ENCODE assay signal across 27 cellular contexts in the genomic region with DNA sequence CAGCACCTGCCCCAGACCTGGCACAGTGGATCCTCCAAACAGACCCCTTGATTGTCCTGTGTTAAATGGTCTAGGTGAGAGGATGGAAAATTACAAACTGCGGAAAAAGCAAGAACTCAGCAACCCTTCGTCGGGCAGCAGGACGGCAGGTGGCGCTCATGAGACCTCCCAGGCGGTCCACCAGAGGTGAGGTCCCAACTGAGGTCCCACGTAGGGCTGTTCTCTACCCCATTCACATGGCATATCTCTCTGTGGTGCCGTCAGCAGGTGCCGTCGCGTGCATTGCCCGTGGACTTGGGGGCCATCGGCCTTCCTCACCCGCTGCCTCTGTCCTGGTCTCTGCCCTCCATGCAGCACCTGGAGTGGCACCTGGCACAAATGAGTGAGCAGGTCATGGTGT.
DNase-seq lines count a peak whose midpoint lies in the region; ATAC-seq and TF ChIP-seq lines count a peak whose summit lies in the region.
"Had no signal": no experiment of that assay in that cellular context is flagged by ENCODE, and none has a peak within 500 bp of the region (broad histone marks: within the 10 kb centered on the region; RNA-seq: fewer than 3 reads in every experiment).

No MANE protein-coding gene starts in this region.

- DNase-seq in GM12865 (ENCODE audit: low read depth) (no peak), HCT116 (ENCODE audit: low read depth, low spot score) (no peak), WTC11 (ENCODE audit: low spot score) (peak; percentile 50), posterior vena cava (ENCODE audit: low spot score) (peak; percentile 76), Calu3 (no peak), caudate nucleus (lab: John Stamatoyannopoulos, UW) (no peak)
- DNase-seq in activated CD4-positive, alpha-beta T cell treated with anti-CD3 and anti-CD28 coated beads for 48 hours, result no peak
- DNase-seq: activated CD4-positive, alpha-beta T cell treated with anti-CD3 and anti-CD28 coated beads, Interleukin-2, amount 50 U/mL, for 1 hour; BE2C; DMS79 treated with DMSO at 0.1 percent for 48 hours; effector CD4-positive, alpha-beta T cell; HCEC 1CT; KBM-7; kidney; NCI-H1694 treated with DMSO at 0.1 percent for 48 hours; NCI-H226; NCI-H774; PC-3; SIG-M5; T-helper 17 cell; testis had no signal

- no peaks in the 10 kb centered on the region for H3K36me3 ChIP-seq in HCT116 (ENCODE audit: control insufficient read depth in 1 of 2, insufficient read depth in 2 of 2, low read length in 2 of 2)
- H3K36me3 ChIP-seq: BE2C had no signal

- H3K79me2 ChIP-seq in HCT116 (ENCODE audit: insufficient read depth, low read length), result no peaks in the 10 kb centered on the region

- H3K27me3 ChIP-seq in HCT116 (ENCODE audit: insufficient read depth, low read length), result no peaks in the 10 kb centered on the region
- H3K27me3 ChIP-seq: BE2C, testis had no signal

- H3K9me3 Mint-ChIP-seq in WTC11 (no peaks in the 10 kb centered on the region), Calu3 (ENCODE audit: low read depth, unreplicated experiment) (peaks cover 2% of the 10 kb centered on the region)
- H3K9me3 Mint-ChIP-seq: activated naive CD4-positive, alpha-beta T cell treated with anti-CD3 and anti-CD28 coated beads, Interleukin-2, amount 50 U/mL, for 24 hours; activated T-helper 1 cell treated with anti-CD3 and anti-CD28 coated beads, Interleukin-12 subunit alpha, Interleukin-12 subunit beta, Interleukin-2, Interleukin-4 antibody, amounts not matched to agents 30 ng/mL and 10 ng/mL and 1 ng/mL, durations not matched to agents 14 hours and 24 hours and 36 hours; stimulated activated memory B cell treated with anti-CD40 and anti-IgM and Interleukin-4, amounts not matched to agents 10 μg/mL and 1 μg/mL and 100 μg/mL, for 72 hours had no signal

- H3K27me3 Mint-ChIP-seq in WTC11 (ENCODE audit: low read depth), result no peaks in the 10 kb centered on the region
- no peaks in the 10 kb centered on the region for H3K27me3 Mint-ChIP-seq in Calu3 (ENCODE audit: unreplicated experiment)
- H3K27me3 Mint-ChIP-seq: activated naive CD4-positive, alpha-beta T cell treated with anti-CD3 and anti-CD28 coated beads, Interleukin-2, amount 50 U/mL, for 24 hours; stimulated activated memory B cell treated with anti-CD40 and anti-IgM and Interleukin-4, amounts not matched to agents 10 μg/mL and 1 μg/mL and 100 μg/mL, for 72 hours had no signal

- H3K4me3 ChIP-seq in GM12865 (ENCODE audit: low read depth, low read length) (no peak overlapping the region), HCT116 (replicated peaks in 1 of 2; ENCODE audit: low read depth in 1 of 2, low read length in 2 of 2) (no peak overlapping the region)
- H3K4me3 ChIP-seq: lung, prostate gland, testis had no signal

- RAD21 ChIA-PET in HCT116 (lab: Charles Lee; ENCODE audit: low non-redundant PET in 1 of 2, low total read pairs in 2 of 2, uncharacterized antibody in 2 of 2, unreplicated experiment in 2 of 2), result interaction anchor here in 1 of 2 experiments (1.9 kb wide), 1 partner anchor 8 kb away, joined by 6 read pairs; no protein-coding TSS in a partner anchor

- H4K20me1 ChIP-seq in HCT116 (ENCODE audit: insufficient read depth), result no peaks in the 10 kb centered on the region

- no peak overlapping the region for H3K27ac ChIP-seq in HCT116 (ENCODE audit: low read depth, low read length)
- H3K27ac ChIP-seq in caudate nucleus (ENCODE audit: low read depth, low read length), result no peak overlapping the region
- H3K27ac ChIP-seq: prostate gland, testis had no signal

- CTCF ChIA-PET in HCT116 (lab: Charles Lee) (interaction anchor here (1.2 to 2.9 kb wide), 2 partner anchors 9 to 175 kb away, joined by 4 to 19 read pairs; no protein-coding TSS in a partner anchor), WTC11 (lab: Charles Lee) (interaction anchor here (0.6 to 4.6 kb wide), 5 partner anchors 8 to 526 kb away, joined by 3 to 25 read pairs (median 3); no protein-coding TSS in a partner anchor), Calu3 (lab: Charles Lee) (no interaction called here)

- H3K4me2 ChIP-seq in HCT116 (ENCODE audit: low read length), result no peak overlapping the region

- TF ChIP-seq CTCF in GM12865 (IDR thresholded peaks at IDR 0.05; ENCODE audit: insufficient read depth, low read depth, low read length, missing control alignments) (peak; percentile 28), HCT116 (IDR thresholded peaks at IDR 0.05 in 2 of 3, conservative IDR thresholded peaks at IDR 0.05 in 1 of 3; ENCODE audit: borderline replicate concordance in 1 of 3, insufficient read depth in 1 of 3, low read depth in 2 of 3, low read length in 2 of 3) (peak; percentile 44 to 75 (median 69); a peak in 5 of 6 replicates), WTC11 (IDR thresholded peaks at IDR 0.05) (peak; percentile 48), Calu3 (IDR thresholded peaks at IDR 0.05; ENCODE audit: unreplicated experiment) (no peak)

- peak; percentile 30 for TF ChIP-seq RAD21 in HCT116 (IDR thresholded peaks at IDR 0.05; ENCODE audit: low read depth)

- H3K9me2 ChIP-seq in HCT116 (ENCODE audit: insufficient read depth), result no peaks in the 10 kb centered on the region

- no peaks in the 10 kb centered on the region for H3K4me1 Mint-ChIP-seq in WTC11
- H3K4me1 Mint-ChIP-seq in Calu3 (ENCODE audit: low read depth, unreplicated experiment), result no peaks in the 10 kb centered on the region
- H3K4me1 Mint-ChIP-seq: activated naive CD4-positive, alpha-beta T cell treated with anti-CD3 and anti-CD28 coated beads, Interleukin-2, amount 50 U/mL, for 24 hours; stimulated activated memory B cell treated with anti-CD40 and anti-IgM and Interleukin-4, amounts not matched to agents 10 μg/mL and 1 μg/mL and 100 μg/mL, for 72 hours; T-helper 17 cell had no signal

- no peaks in the 10 kb centered on the region for H3K9me3 ChIP-seq in HCT116 (ENCODE audit: control insufficient read depth in 1 of 2, insufficient read depth in 1 of 2, low read depth in 1 of 2, low read length in 2 of 2)
- H3K9me3 ChIP-seq: BE2C, prostate gland, testis had no signal

- no peak for TF ChIP-seq POLR2A in HCT116 (IDR thresholded peaks at IDR 0.05; ENCODE audit: borderline replicate concordance, extremely low read depth, insufficient read depth, insufficient read length)

- H3K4me3 Mint-ChIP-seq in WTC11, result no peak overlapping the region
- H3K4me3 Mint-ChIP-seq in Calu3 (ENCODE audit: low read depth, unreplicated experiment), result no peak overlapping the region
- H3K4me3 Mint-ChIP-seq: activated naive CD4-positive, alpha-beta T cell treated with anti-CD3 and anti-CD28 coated beads, Interleukin-2, amount 50 U/mL, for 24 hours; activated T-helper 1 cell treated with anti-CD3 and anti-CD28 coated beads, Interleukin-12 subunit alpha, Interleukin-12 subunit beta, Interleukin-2, Interleukin-4 antibody, amounts not matched to agents 30 ng/mL and 10 ng/mL and 1 ng/mL, durations not matched to agents 14 hours and 24 hours and 36 hours; stimulated activated memory B cell treated with anti-CD40 and anti-IgM and Interleukin-4, amounts not matched to agents 10 μg/mL and 1 μg/mL and 100 μg/mL, for 72 hours; T-helper 17 cell had no signal

- no peaks in the 10 kb centered on the region for H3K4me1 ChIP-seq in HCT116 (ENCODE audit: control insufficient read depth in 1 of 2, insufficient read depth in 2 of 2, low read length in 2 of 2)
- H3K4me1 ChIP-seq: prostate gland, testis had no signal

- BruUV-seq in HCT116 (replicated peaks; lab: Mats Ljungman, UMichigan) (no TSS peak), Calu3 (replicated peaks; lab: Mats Ljungman, UMichigan) (no TSS peak)

- ATAC-seq in HCT116, result peak; percentile 88
- ATAC-seq in WTC11, result peak; percentile 63
- ATAC-seq: esophagus mucosa; PC-3; stimulated activated memory B cell treated with anti-CD40 and anti-IgM and Interleukin-4, amounts not matched to agents 10 μg/mL and 1 μg/mL and 100 μg/mL, for 72 hours; T-helper 17 cell had no signal

- POLR2A ChIA-PET in HCT116 (lab: Charles Lee) (no interaction called here), WTC11 (lab: Charles Lee) (no interaction called here)

- H3K27ac Mint-ChIP-seq in WTC11, result no peak overlapping the region
- H3K27ac Mint-ChIP-seq in Calu3 (ENCODE audit: unreplicated experiment), result no peak overlapping the region
- H3K27ac Mint-ChIP-seq: activated naive CD4-positive, alpha-beta T cell treated with anti-CD3 and anti-CD28 coated beads, Interleukin-2, amount 50 U/mL, for 24 hours; activated T-helper 1 cell treated with anti-CD3 and anti-CD28 coated beads, Interleukin-12 subunit alpha, Interleukin-12 subunit beta, Interleukin-2, Interleukin-4 antibody, amounts not matched to agents 30 ng/mL and 10 ng/mL and 1 ng/mL, durations not matched to agents 14 hours and 24 hours and 36 hours; stimulated activated memory B cell treated with anti-CD40 and anti-IgM and Interleukin-4, amounts not matched to agents 10 μg/mL and 1 μg/mL and 100 μg/mL, for 72 hours; T-helper 17 cell had no signal

- H2AFZ ChIP-seq in HCT116 (ENCODE audit: low read depth, low read length, poor library complexity, severe bottlenecking), result peak overlapping the region; percentile 32

- H3K36me3 Mint-ChIP-seq in WTC11 (peaks cover 38% of the 10 kb centered on the region), Calu3 (ENCODE audit: insufficient read depth, unreplicated experiment) (no peaks in the 10 kb centered on the region)
- H3K36me3 Mint-ChIP-seq: activated naive CD4-positive, alpha-beta T cell treated with anti-CD3 and anti-CD28 coated beads, Interleukin-2, amount 50 U/mL, for 24 hours; stimulated activated memory B cell treated with anti-CD40 and anti-IgM and Interleukin-4, amounts not matched to agents 10 μg/mL and 1 μg/mL and 100 μg/mL, for 72 hours had no signal

- H3K9ac ChIP-seq in HCT116 (ENCODE audit: low read length), result no peak overlapping the region

- intact Hi-C loops in HCT116 (cut with micrococcal nuclease), result no loop called here
- intact Hi-C loops in posterior vena cava (cut with DNase I), result no loop called here
- intact Hi-C loops in Calu3 (cut with micrococcal nuclease; ENCODE audit: unreplicated experiment), result no loop called here

TF ChIP-seq in HCT116, 20 proteins besides CTCF, POLR2A, EP300 and RAD21 (continues in another document):
- TF ChIP-seq EZH2 (IDR thresholded peaks at IDR 0.05) (no peak), YY1 (IDR thresholded peaks at IDR 0.05; ENCODE audit: extremely low read depth, insufficient replicate concordance, low read depth, low read length) (no peak), JUND (IDR thresholded peaks at IDR 0.05) (no peak)
- TF ChIP-seq, protein P1, sequence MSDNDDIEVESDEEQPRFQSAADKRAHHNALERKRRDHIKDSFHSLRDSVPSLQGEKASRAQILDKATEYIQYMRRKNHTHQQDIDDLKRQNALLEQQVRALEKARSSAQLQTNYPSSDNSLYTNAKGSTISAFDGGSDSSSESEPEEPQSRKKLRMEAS (IDR thresholded peaks at IDR 0.05), result no peak

TF ChIP-seq in WTC11, 78 proteins besides CTCF, POLR2A, EP300 and RAD21 (continues in another document):
- TF ChIP-seq FOXP1 (CRISPR knock-in tag; IDR thresholded peaks at IDR 0.05; ENCODE audit: borderline replicate concordance), result no peak

Comparison
In these comparisons a context has a peak if more than half of its experiments do, and no peak if none do; other contexts are left out.
1. DNase-seq: peak in WTC11 (single experiment) and posterior vena cava (single experiment); none in GM12865 (single experiment), HCT116 (single experiment), Calu3 (single experiment), caudate nucleus (0 of 61) and activated CD4-positive, alpha-beta T cell treated with anti-CD3 and anti-CD28 coated beads for 48 hours (single experiment).